Comparison of ENCODE assay signal across 9 cellular contexts in the genomic region with DNA sequence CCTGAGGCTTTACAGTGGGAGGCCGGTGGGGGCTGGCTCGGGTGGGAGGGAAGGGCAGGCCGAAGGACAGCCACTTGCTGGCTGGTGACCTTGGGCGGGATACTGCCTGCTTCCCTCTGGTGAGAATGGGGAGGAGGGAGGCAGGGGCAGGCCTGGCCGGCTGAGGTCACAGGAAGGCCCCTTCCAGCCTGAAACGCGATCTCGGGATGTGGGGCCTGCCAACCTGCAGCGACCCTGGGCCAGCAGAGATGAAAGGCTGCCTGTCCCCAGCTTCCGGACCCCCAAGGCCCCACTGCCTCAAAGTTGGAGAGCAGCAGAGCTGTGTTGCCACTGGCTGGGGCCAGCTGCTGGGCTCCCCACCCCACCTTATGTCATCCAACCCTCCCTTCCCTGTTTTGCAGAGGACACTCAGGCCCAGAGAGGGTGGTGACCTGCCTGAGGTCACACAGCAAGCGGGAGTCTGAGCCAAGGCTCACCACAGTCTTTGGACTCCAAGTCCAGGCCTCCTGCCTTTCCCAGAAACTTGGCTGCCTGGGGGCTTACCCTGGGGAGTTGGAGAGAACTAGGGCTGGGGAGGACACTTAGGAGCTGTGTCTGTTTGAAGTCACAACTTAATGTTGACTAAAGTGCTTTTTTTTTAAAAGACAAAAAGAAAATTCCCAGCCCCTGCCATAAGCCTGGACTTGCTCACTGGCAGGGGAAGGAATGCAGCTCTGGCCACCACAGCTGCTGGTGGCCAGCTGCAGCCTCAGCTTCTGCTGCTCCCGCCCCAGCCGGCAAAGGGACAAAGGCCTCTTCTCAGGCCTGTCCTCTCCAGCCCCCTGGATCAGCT. TPM values are rescaled to one million over a fixed set of nuclear protein-coding genes. Genes with fewer than 3 reads are reported as not detected.
DNase-seq lines count a peak whose midpoint lies in the region; ATAC-seq and TF ChIP-seq lines count a peak whose summit lies in the region.
"Had no signal": no experiment of that assay in that cellular context is flagged by ENCODE, and none has a peak within 500 bp of the region (broad histone marks: within the 10 kb centered on the region; RNA-seq: fewer than 3 reads in every experiment).

No MANE protein-coding gene starts in this region.

- no peaks in the 10 kb centered on the region for H3K36me3 Mint-ChIP-seq in osteocyte (ENCODE audit: unreplicated experiment)

- DNase-seq in C1 segment of cervical spinal cord (lab: John Stamatoyannopoulos, UW) (peak in 12 of 14 donors; percentile 35 to 92 (median 76)), heart right ventricle (peak; percentile 90 to 93), osteocyte (ENCODE audit: extremely low spot score, unreplicated experiment) (peak; percentile 91), NCI-H1436 (lab: John Stamatoyannopoulos, UW) (no peak), NCI-H2196 treated with DMSO at 0.1 percent for 48 hours (lab: John Stamatoyannopoulos, UW; ENCODE audit: unreplicated experiment) (no peak)
- DNase-seq in effector CD4-positive, alpha-beta T cell: no peak

- H3K27ac ChIP-seq in angular gyrus (ENCODE audit: low read depth, low read length) (peak overlapping the region; percentile 99), heart right ventricle (peak overlapping the region; percentile 88 to 99 (median 97))

- H3K4me3 ChIP-seq in heart right ventricle: peak overlapping the region in 4 of 10 donors; percentile 31 to 43 (median 38)

- no peaks in the 10 kb centered on the region for H3K9me3 Mint-ChIP-seq in osteocyte (ENCODE audit: unreplicated experiment)
- H3K9me3 Mint-ChIP-seq: T-helper 1 cell treated with Interleukin-12 subunit alpha and Interleukin-12 subunit beta and Interleukin-4 antibody, amounts not matched to agents 30 μg/mL and 1 μg/mL, for 36 hours had no signal

- peak overlapping the region; percentile 96 for H3K27ac Mint-ChIP-seq in osteocyte (ENCODE audit: unreplicated experiment)
- H3K27ac Mint-ChIP-seq: T-helper 1 cell treated with Interleukin-12 subunit alpha and Interleukin-12 subunit beta and Interleukin-4 antibody, amounts not matched to agents 30 μg/mL and 1 μg/mL, for 36 hours had no signal

- 11 to 14% methylated on average over 13 of the region's 13 CpGs for WGBS in heart right ventricle, 2 donors

- H3K4me1 Mint-ChIP-seq in osteocyte (ENCODE audit: unreplicated experiment): peaks cover 49% of the 10 kb centered on the region

- TF ChIP-seq CTCF in heart right ventricle (IDR thresholded peaks at IDR 0.05) (peak in 1 of 9 donors; percentile 6), osteocyte (IDR thresholded peaks at IDR 0.05) (no peak)

- ATAC-seq in heart right ventricle: peak; percentile 93 to 96 (median 94)
- ATAC-seq in HG03039 (IDR thresholded peaks at IDR 0.05; ENCODE audit: unreplicated experiment): no peak

- H3K4me1 ChIP-seq in heart right ventricle: peaks cover 20 to 44% (median 30%) of the 10 kb centered on the region in 9 donors

- no peaks in the 10 kb centered on the region for H3K27me3 ChIP-seq in heart right ventricle

- no peaks in the 10 kb centered on the region for H3K36me3 ChIP-seq in heart right ventricle

- H3K27me3 Mint-ChIP-seq in osteocyte (ENCODE audit: unreplicated experiment): no peaks in the 10 kb centered on the region

- no peaks in the 10 kb centered on the region for H3K9me3 ChIP-seq in heart right ventricle

- H3K4me3 Mint-ChIP-seq in osteocyte (ENCODE audit: unreplicated experiment): no peak overlapping the region
- H3K4me3 Mint-ChIP-seq: T-helper 1 cell treated with Interleukin-12 subunit alpha and Interleukin-12 subunit beta and Interleukin-4 antibody, amounts not matched to agents 30 μg/mL and 1 μg/mL, for 36 hours had no signal

- intact Hi-C loops in heart right ventricle (cut with DNase I): loop anchor here in 3 of 10 donors (2.0 to 10.0 kb wide), 3 partner anchors 14 to 100 kb away; a partner anchor contains a TSS

RNA-seq across cellular contexts. Expression of a gene that starts 14.8 kb away (rescaled TPM):
- total RNA-seq in heart right ventricle: 10 to 100 TPM; 41.2 to 75.4 (median 52.0) TPM
- 10 to 100 TPM; 19.6 to 24.8 TPM for polyA plus RNA-seq in heart right ventricle
- total RNA-seq in osteocyte: 187 and 189 TPM in 2 replicates

Comparison
In these comparisons a context has a peak if more than half of its experiments do, and no peak if none do; other contexts are left out.
1. DNase-seq: peak in C1 segment of cervical spinal cord (12 of 14), heart right ventricle (2 of 2) and osteocyte (single experiment); none in NCI-H1436 (single experiment), NCI-H2196 treated with DMSO at 0.1 percent for 48 hours (single experiment) and effector CD4-positive, alpha-beta T cell (single experiment).